15 cellular contexts compared by ENCODE assay signal in genomic region chr16:29746518-29746917, GRCh38. TPM values are rescaled to one million over a fixed set of nuclear protein-coding genes. Genes with fewer than 3 reads are reported as not detected.
DNase-seq lines count a peak whose midpoint lies in the region; ATAC-seq and TF ChIP-seq lines count a peak whose summit lies in the region.
"Not testable (repeated sequence)": the region's sequence is repeated elsewhere in the genome, so short reads cannot be mapped to it uniquely, and the experiment has no call there.
"Had no signal": no experiment of that assay in that cellular context is flagged by ENCODE, and none has a peak within 500 bp of the region (broad histone marks: within the 10 kb centered on the region; RNA-seq: fewer than 3 reads in every experiment).

No MANE protein-coding gene starts in this region.

- H3K36me3 ChIP-seq in H7 (replicated peaks; ENCODE audit: control insufficient read depth, insufficient read depth, low read length); upper lobe of right lung: not testable (repeated sequence)
- peaks cover 0 to 47% (median 14%) of the 10 kb centered on the region in 6 donors for H3K36me3 ChIP-seq in spleen

- peaks cover 68% of the 10 kb centered on the region for H3K36me3 Mint-ChIP-seq in CD4-positive, alpha-beta T cell (ENCODE audit: low read depth)
- H3K36me3 Mint-ChIP-seq in T-helper 2 cell treated with Interferon-gamma antibody and Interleukin-4, amounts not matched to agents 5 μg/mL and 100 μg/mL, for 36 hours (ENCODE audit: low read depth) = peaks cover 44% of the 10 kb centered on the region
- peaks cover 21% of the 10 kb centered on the region for H3K36me3 Mint-ChIP-seq in activated T-cell treated with anti-CD3 and anti-CD28 coated beads, Interleukin-2, amount 50 U/mL, for 4 hours (ENCODE audit: insufficient read depth)
- peaks cover 32% of the 10 kb centered on the region for H3K36me3 Mint-ChIP-seq in activated naive CD8-positive, alpha-beta T cell treated with anti-CD3 and anti-CD28 coated beads, Interleukin-2, amount 10 ng/mL, durations not matched to agents 7 days and 5 days
- H3K36me3 Mint-ChIP-seq in memory B cell = peaks cover 19% of the 10 kb centered on the region

- not testable (repeated sequence) for ATAC-seq in CD4-positive, alpha-beta T cell (ENCODE audit: poor library complexity); activated T-cell treated with anti-CD3 and anti-CD28 coated beads, Interleukin-2, amount 50 U/mL, for 4 hours; activated naive CD8-positive, alpha-beta T cell treated with anti-CD3 and anti-CD28 coated beads, Interleukin-2, amount 10 ng/mL, durations not matched to agents 7 days and 5 days (ENCODE audit: low read depth); memory B cell (ENCODE audit: low read depth); upper lobe of right lung

- H3K4me3 ChIP-seq in H7 (ENCODE audit: insufficient read depth, low read depth, low read length) = not testable (repeated sequence)
- H3K4me3 ChIP-seq in spleen = peak overlapping the region in 6 of 8 donors; percentile 58 to 98 (median 84)
- H3K4me3 ChIP-seq in upper lobe of right lung = peak overlapping the region; percentile 53

- CTCF ChIA-PET in CD4-positive, alpha-beta T cell (lab: Charles Lee) = interaction anchor here (1.0 to 2.1 kb wide), 6 partner anchors 8 to 73 kb away, joined by 3 to 12 read pairs (median 4); partner anchors contain the start of gene KIF22

- H3K27ac ChIP-seq in CD4-positive, alpha-beta T cell (ENCODE audit: low read depth, low read length) = peak overlapping the region; percentile 96
- H3K27ac ChIP-seq in spleen (peak overlapping the region; percentile 78 to 96 (median 89)), upper lobe of right lung (peak overlapping the region; percentile 80)

- H3K9me3 Mint-ChIP-seq in CD4-positive, alpha-beta T cell; T-helper 2 cell treated with Interferon-gamma antibody and Interleukin-4, amounts not matched to agents 5 μg/mL and 100 μg/mL, for 36 hours; activated T-cell treated with anti-CD3 and anti-CD28 coated beads, Interleukin-2, amount 50 U/mL, for 4 hours; activated naive CD8-positive, alpha-beta T cell treated with anti-CD3 and anti-CD28 coated beads, Interleukin-2, amount 10 ng/mL, durations not matched to agents 7 days and 5 days; memory B cell: not testable (repeated sequence)

- not testable (repeated sequence) for H3K27me3 ChIP-seq in CD4-positive, alpha-beta T cell (ENCODE audit: control insufficient read depth, insufficient read depth, low read length); H7 (ENCODE audit: control insufficient read depth, insufficient read depth, low read length); spleen (replicated peaks in 1 of 7); upper lobe of right lung

- peaks cover 64% of the 10 kb centered on the region for H3K4me1 Mint-ChIP-seq in CD4-positive, alpha-beta T cell (ENCODE audit: low read depth)
- peaks cover 48% of the 10 kb centered on the region for H3K4me1 Mint-ChIP-seq in T-helper 2 cell treated with Interferon-gamma antibody and Interleukin-4, amounts not matched to agents 5 μg/mL and 100 μg/mL, for 36 hours (ENCODE audit: low read depth)
- peaks cover 65% of the 10 kb centered on the region for H3K4me1 Mint-ChIP-seq in activated T-cell treated with anti-CD3 and anti-CD28 coated beads, Interleukin-2, amount 50 U/mL, for 4 hours (ENCODE audit: low read depth)
- H3K4me1 Mint-ChIP-seq in activated naive CD8-positive, alpha-beta T cell treated with anti-CD3 and anti-CD28 coated beads, Interleukin-2, amount 10 ng/mL, durations not matched to agents 7 days and 5 days = peaks cover 32% of the 10 kb centered on the region
- peaks cover 28% of the 10 kb centered on the region for H3K4me1 Mint-ChIP-seq in memory B cell

- TF ChIP-seq CTCF in CD4-positive, alpha-beta T cell (IDR thresholded peaks at IDR 0.05); spleen (IDR thresholded peaks at IDR 0.05 in 8 of 11, conservative IDR thresholded peaks at IDR 0.05 in 3 of 11); upper lobe of right lung (IDR thresholded peaks at IDR 0.05): not testable (repeated sequence)

- H3K9me3 ChIP-seq in CD4-positive, alpha-beta T cell (ENCODE audit: control insufficient read depth, low read length); spleen; upper lobe of right lung: not testable (repeated sequence)

- H3K27ac Mint-ChIP-seq in CD4-positive, alpha-beta T cell = peak overlapping the region; percentile 98
- H3K27ac Mint-ChIP-seq in T-helper 2 cell treated with Interferon-gamma antibody and Interleukin-4, amounts not matched to agents 5 μg/mL and 100 μg/mL, for 36 hours = peak overlapping the region; percentile 90
- H3K27ac Mint-ChIP-seq in activated naive CD8-positive, alpha-beta T cell treated with anti-CD3 and anti-CD28 coated beads, Interleukin-2, amount 10 ng/mL, durations not matched to agents 7 days and 5 days = peak overlapping the region; percentile 98
- peak overlapping the region; percentile 98 for H3K27ac Mint-ChIP-seq in memory B cell

- 18 to 42% (median 37%) methylated on average over 4 of the region's 4 CpGs for WGBS in spleen, 5 donors

- TF ChIP-seq POLR2A in spleen (IDR thresholded peaks at IDR 0.05) = not testable (repeated sequence)

- POLR2A ChIA-PET in CD4-positive, alpha-beta T cell (lab: Charles Lee) = interaction anchor here (0.6 to 3.3 kb wide), 15 partner anchors 8 to 712 kb away, joined by 3 to 50 read pairs (median 8); partner anchors contain the start of genes KCTD13, KIF22, MAZ and PAGR1
- POLR2A ChIA-PET in activated naive CD8-positive, alpha-beta T cell treated with anti-CD3 and anti-CD28 coated beads, Interleukin-2, amount 10 ng/mL, durations not matched to agents 7 days and 5 days (lab: Charles Lee) = interaction anchor here (0.6 to 4.6 kb wide), 16 partner anchors 8 to 285 kb away, joined by 3 to 64 read pairs (median 4); partner anchors contain the start of genes KIF22, MAZ and PAGR1

- H3K27me3 Mint-ChIP-seq in CD4-positive, alpha-beta T cell; T-helper 2 cell treated with Interferon-gamma antibody and Interleukin-4, amounts not matched to agents 5 μg/mL and 100 μg/mL, for 36 hours (ENCODE audit: low read depth); activated T-cell treated with anti-CD3 and anti-CD28 coated beads, Interleukin-2, amount 50 U/mL, for 4 hours (ENCODE audit: low read depth); activated naive CD8-positive, alpha-beta T cell treated with anti-CD3 and anti-CD28 coated beads, Interleukin-2, amount 10 ng/mL, durations not matched to agents 7 days and 5 days; memory B cell: not testable (repeated sequence)

- intact Hi-C loops in CD4-positive, alpha-beta T cell (cut with DNase I, micrococcal nuclease) = loop anchor here (1.0 to 2.0 kb wide), 5 partner anchors 8 to 70 kb away; partner anchors contain the start of genes KIF22 (in 1 of the 2) and PAGR1 (in 1 of the 2)
- intact Hi-C loops in spleen (cut with DNase I; ENCODE audit: low total_unique reads); upper lobe of right lung (cut with DNase I): not testable (repeated sequence)

- H3K4me3 Mint-ChIP-seq in CD4-positive, alpha-beta T cell = peak overlapping the region; percentile 99
- H3K4me3 Mint-ChIP-seq in T-helper 2 cell treated with Interferon-gamma antibody and Interleukin-4, amounts not matched to agents 5 μg/mL and 100 μg/mL, for 36 hours = peak overlapping the region; percentile 93
- peak overlapping the region; percentile 91 for H3K4me3 Mint-ChIP-seq in activated T-cell treated with anti-CD3 and anti-CD28 coated beads, Interleukin-2, amount 50 U/mL, for 4 hours
- peak overlapping the region; percentile 98 for H3K4me3 Mint-ChIP-seq in activated naive CD8-positive, alpha-beta T cell treated with anti-CD3 and anti-CD28 coated beads, Interleukin-2, amount 10 ng/mL, durations not matched to agents 7 days and 5 days
- peak overlapping the region; percentile 98 for H3K4me3 Mint-ChIP-seq in memory B cell

- H3K4me1 ChIP-seq in spleen = peaks cover 22 to 81% (median 49%) of the 10 kb centered on the region in 6 donors
- H3K4me1 ChIP-seq in upper lobe of right lung = not testable (repeated sequence)

- peak in 1 of 10 experiments; percentile 9 for DNase-seq in CD4-positive, alpha-beta T cell
- peak; percentile 37 for DNase-seq in H7
- DNase-seq in T-helper 2 cell treated with Interferon-gamma antibody and Interleukin-4, amounts not matched to agents 5 μg/mL and 100 μg/mL, for 36 hours (ENCODE audit: low spot score); activated T-cell treated with anti-CD3 and anti-CD28 coated beads, Interleukin-2, amount 50 U/mL, for 4 hours; memory B cell (ENCODE audit: low spot score in 2 of 2); upper lobe of right lung: not testable (repeated sequence)
- peak; percentile 32 for DNase-seq in activated naive CD8-positive, alpha-beta T cell treated with anti-CD3 and anti-CD28 coated beads, Interleukin-2, amount 10 ng/mL, durations not matched to agents 7 days and 5 days
- DNase-seq in spleen = peak; percentile 76

RNA-seq across cellular contexts. Expression of gene C16orf54, which starts 0.7 kb away (rescaled TPM):
- total RNA-seq in CD4-positive, alpha-beta T cell = 100 to 1,000 TPM; 250 to 261 TPM
- total RNA-seq in H7 (2014; rRNA removed; shearing (Covaris generic)) = not detected in 2 replicates
- 1 to 10 TPM; 6.8 to 8.8 (median 7.2) TPM for total RNA-seq in activated T-cell treated with anti-CD3 and anti-CD28 coated beads, Interleukin-2, amount 50 U/mL, for 4 hours
- total RNA-seq in activated naive CD8-positive, alpha-beta T cell treated with anti-CD3 and anti-CD28 coated beads, Interleukin-2, amount 10 ng/mL, durations not matched to agents 7 days and 5 days = 10 to 100 TPM; 84.2 to 88.0 TPM
- total RNA-seq in spleen = 10 to 100 TPM; 34.5 to 46.0 (median 40.5) TPM
- 10 to 100 TPM; 15.6 to 21.0 (median 16.6) TPM for polyA plus RNA-seq in spleen
- total RNA-seq in upper lobe of right lung = 7.3 TPM
- total RNA-seq: A673, MCF 10A, neural crest cell, PC-3, temporal lobe had no signal

RNA-seq across cellular contexts. Expression of gene ZG16, which starts 31.5 kb away (rescaled TPM):
- not detected for total RNA-seq in CD4-positive, alpha-beta T cell
- not detected in 2 replicates for total RNA-seq in H7 (2014; rRNA removed; shearing (Covaris generic))
- total RNA-seq in activated T-cell treated with anti-CD3 and anti-CD28 coated beads, Interleukin-2, amount 50 U/mL, for 4 hours = under 1 TPM in 1 of 3 donors, not detected in 2; 0.05 TPM
- total RNA-seq in activated naive CD8-positive, alpha-beta T cell treated with anti-CD3 and anti-CD28 coated beads, Interleukin-2, amount 10 ng/mL, durations not matched to agents 7 days and 5 days = not detected
- total RNA-seq in spleen (not detected), upper lobe of right lung (not detected)
- polyA plus RNA-seq in spleen = under 1 TPM in 2 of 3 donors, not detected in 1; 0.06 to 0.07 TPM
- total RNA-seq: A673, left ventricle myocardium inferior, MCF 10A, neural crest cell, PC-3, Right ventricle myocardium inferior, temporal lobe had no signal

RNA-seq across cellular contexts. Expression of gene KIF22, which starts 44.0 kb away (rescaled TPM):
- total RNA-seq in CD4-positive, alpha-beta T cell = 100 to 1,000 TPM in 1 of 2 experiments, 10 to 100 TPM in 1; 99.0 to 101 TPM
- 202 and 205 TPM in 2 replicates for total RNA-seq in H7 (2014; rRNA removed; shearing (Covaris generic))
- total RNA-seq in activated T-cell treated with anti-CD3 and anti-CD28 coated beads, Interleukin-2, amount 50 U/mL, for 4 hours = 10 to 100 TPM; 73.5 to 82.2 (median 79.7) TPM
- 100 to 1,000 TPM; 191 to 199 TPM for total RNA-seq in activated naive CD8-positive, alpha-beta T cell treated with anti-CD3 and anti-CD28 coated beads, Interleukin-2, amount 10 ng/mL, durations not matched to agents 7 days and 5 days
- total RNA-seq in spleen (10 to 100 TPM; 26.6 to 45.1 (median 36.2) TPM), upper lobe of right lung (19.8 TPM)
- 10 to 100 TPM; 47.4 to 59.2 (median 56.4) TPM for polyA plus RNA-seq in spleen

RNA-seq across cellular contexts. Expression of gene MAZ, which starts 59.8 kb away (rescaled TPM):
- total RNA-seq in CD4-positive, alpha-beta T cell = 100 to 1,000 TPM; 251 to 253 TPM
- 496 and 509 TPM in 2 replicates for total RNA-seq in H7 (2014; rRNA removed; shearing (Covaris generic))
- total RNA-seq in activated T-cell treated with anti-CD3 and anti-CD28 coated beads, Interleukin-2, amount 50 U/mL, for 4 hours = 100 to 1,000 TPM; 321 to 471 (median 409) TPM
- total RNA-seq in activated naive CD8-positive, alpha-beta T cell treated with anti-CD3 and anti-CD28 coated beads, Interleukin-2, amount 10 ng/mL, durations not matched to agents 7 days and 5 days = 100 to 1,000 TPM; 395 to 418 TPM
- total RNA-seq in spleen (100 to 1,000 TPM in 4 of 7 donors, 10 to 100 TPM in 3; 82.7 to 157 (median 125) TPM), upper lobe of right lung (148 TPM)
- polyA plus RNA-seq in spleen = 100 to 1,000 TPM in 2 of 3 donors, 10 to 100 TPM in 1; 92.2 to 145 (median 100) TPM
